Comparison of ENCODE assay signal across 2 cellular contexts in the genomic region with DNA sequence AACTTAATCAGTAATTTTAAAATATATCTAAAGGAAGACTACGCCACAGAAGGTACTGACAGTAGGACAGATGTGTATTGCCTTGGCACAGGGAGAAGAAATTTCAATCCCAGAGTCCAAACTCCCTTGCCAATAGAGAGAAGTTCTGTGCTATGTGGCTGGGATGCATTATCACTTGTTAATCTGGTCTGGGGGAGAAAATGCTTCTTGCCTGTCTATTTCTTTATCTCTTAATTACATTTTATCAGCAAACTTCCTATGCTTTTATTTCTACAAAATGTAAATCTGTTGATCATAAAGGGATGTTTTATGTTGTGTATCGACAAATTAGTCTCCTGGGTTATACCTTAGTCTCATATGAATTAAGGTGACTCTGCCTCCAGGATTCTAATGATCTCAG.
TF ChIP-seq lines count a peak whose summit lies in the region.

No MANE protein-coding gene starts in this region.

TF ChIP-seq in SK-N-SH, 30 proteins besides CTCF, POLR2A, EP300 and RAD21:
- TF ChIP-seq FOXJ3 (CRISPR knock-in tag; IDR thresholded peaks at IDR 0.05) = 0 out of 2 replicates have a peak, but pooled peaks have one; percentile 14
- TF ChIP-seq, protein P1, sequence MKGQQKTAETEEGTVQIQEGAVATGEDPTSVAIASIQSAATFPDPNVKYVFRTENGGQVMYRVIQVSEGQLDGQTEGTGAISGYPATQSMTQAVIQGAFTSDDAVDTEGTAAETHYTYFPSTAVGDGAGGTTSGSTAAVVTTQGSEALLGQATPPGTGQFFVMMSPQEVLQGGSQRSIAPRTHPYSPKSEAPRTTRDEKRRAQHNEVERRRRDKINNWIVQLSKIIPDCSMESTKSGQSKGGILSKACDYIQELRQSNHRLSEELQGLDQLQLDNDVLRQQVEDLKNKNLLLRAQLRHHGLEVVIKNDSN (IDR thresholded peaks at IDR 0.05; ENCODE audit: borderline replicate concordance, low read depth) = no peak
- 0 out of 2 replicates have a peak, but pooled peaks have one; percentile 27 for TF ChIP-seq MXI1 (IDR thresholded peaks at IDR 0.05; ENCODE audit: low read depth, low read length)
- TF ChIP-seq EZH2phosphoT487 (IDR thresholded peaks at IDR 0.05; ENCODE audit: borderline replicate concordance, low read depth) = no peak
- TF ChIP-seq, protein P2, sequence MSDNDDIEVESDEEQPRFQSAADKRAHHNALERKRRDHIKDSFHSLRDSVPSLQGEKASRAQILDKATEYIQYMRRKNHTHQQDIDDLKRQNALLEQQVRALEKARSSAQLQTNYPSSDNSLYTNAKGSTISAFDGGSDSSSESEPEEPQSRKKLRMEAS (IDR thresholded peaks at IDR 0.05; ENCODE audit: low read depth) = no peak
- no peak for TF ChIP-seq FOSL2 (IDR thresholded peaks at IDR 0.05; ENCODE audit: borderline replicate concordance, low read depth)
- TF ChIP-seq SMC3 (IDR thresholded peaks at IDR 0.05; ENCODE audit: low read depth, low read length) = no peak
- no peak for TF ChIP-seq REST (IDR thresholded peaks at IDR 0.05; ENCODE audit: low read depth, low read length)
- TF ChIP-seq RCOR1 (IDR thresholded peaks at IDR 0.05; ENCODE audit: low read length) = peak; percentile 62; the same call in 1 of the 2 replicates
- peak; percentile 74 for TF ChIP-seq GATA2 (CRISPR knock-in tag; IDR thresholded peaks at IDR 0.05)
- no peak for TF ChIP-seq GABPA (IDR thresholded peaks at IDR 0.05; ENCODE audit: low read depth)

TF ChIP-seq in H1, 55 proteins besides CTCF, POLR2A, EP300 and RAD21:
- TF ChIP-seq CBX5 (IDR thresholded peaks at IDR 0.05; ENCODE audit: low read depth, low read length) (no peak), KDM4A (IDR thresholded peaks at IDR 0.05; ENCODE audit: low read depth, low read length, severe bottlenecking) (no peak), RNF2 (IDR thresholded peaks at IDR 0.05; ENCODE audit: borderline replicate concordance, low read depth, low read length, missing control alignments, poor library complexity, severe bottlenecking) (no peak), NRF1 (IDR thresholded peaks at IDR 0.05; ENCODE audit: low read depth, low read length) (no peak), CBX8 (IDR thresholded peaks at IDR 0.05; ENCODE audit: borderline replicate concordance, low read depth, low read length) (no peak), EZH2 (IDR thresholded peaks at IDR 0.05; ENCODE audit: low read depth, low read length, severe bottlenecking) (no peak), NANOG (IDR thresholded peaks at IDR 0.05; ENCODE audit: insufficient read depth, low read depth, low read length, poor library complexity, severe bottlenecking) (no peak)
- TF ChIP-seq, protein P3, sequence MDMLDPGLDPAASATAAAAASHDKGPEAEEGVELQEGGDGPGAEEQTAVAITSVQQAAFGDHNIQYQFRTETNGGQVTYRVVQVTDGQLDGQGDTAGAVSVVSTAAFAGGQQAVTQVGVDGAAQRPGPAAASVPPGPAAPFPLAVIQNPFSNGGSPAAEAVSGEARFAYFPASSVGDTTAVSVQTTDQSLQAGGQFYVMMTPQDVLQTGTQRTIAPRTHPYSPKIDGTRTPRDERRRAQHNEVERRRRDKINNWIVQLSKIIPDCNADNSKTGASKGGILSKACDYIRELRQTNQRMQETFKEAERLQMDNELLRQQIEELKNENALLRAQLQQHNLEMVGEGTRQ (IDR thresholded peaks at IDR 0.05; ENCODE audit: low read length) = no peak
